14 cellular contexts compared by ENCODE assay signal in the genomic region with DNA sequence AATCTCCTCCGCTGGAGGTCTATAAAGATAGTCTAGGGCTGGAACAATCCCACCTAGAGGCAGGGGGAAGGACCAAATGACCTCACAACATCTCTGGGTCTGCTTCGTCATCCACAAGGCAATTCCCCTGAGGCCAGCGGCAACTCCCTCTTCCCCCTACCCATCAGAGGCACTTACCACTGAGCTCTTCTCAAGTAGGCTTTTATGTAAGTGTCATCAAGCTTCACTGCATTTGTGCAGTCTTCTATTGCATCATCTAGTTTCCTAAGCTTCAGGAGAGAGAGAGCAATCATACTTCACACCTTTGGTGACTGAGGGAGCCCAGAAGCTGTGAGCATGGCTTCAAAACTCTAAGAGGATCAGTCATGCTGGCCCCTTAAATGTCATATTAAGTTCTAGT. TPM values are rescaled to one million over a fixed set of nuclear protein-coding genes. Genes with fewer than 3 reads are reported as not detected.
DNase-seq lines count a peak whose midpoint lies in the region; ATAC-seq, FAIRE-seq and TF ChIP-seq lines count a peak whose summit lies in the region.
"Had no signal": no experiment of that assay in that cellular context is flagged by ENCODE, and none has a peak within 500 bp of the region (broad histone marks: within the 10 kb centered on the region; RNA-seq: fewer than 3 reads in every experiment).

No MANE protein-coding gene starts in this region.

- H3K4me3 Mint-ChIP-seq in activated naive CD4-positive, alpha-beta T cell treated with anti-CD3 and anti-CD28 coated beads, Interleukin-2, amount 10 ng/mL, durations not matched to agents 7 days and 5 days: no peak overlapping the region
- H3K4me3 Mint-ChIP-seq in endothelial cell (ENCODE audit: unreplicated experiment) (peak overlapping the region; percentile 42), H9 (no peak overlapping the region)
- H3K4me3 Mint-ChIP-seq in stimulated activated naive CD8-positive, alpha-beta T cell treated with anti-CD3 and anti-CD28 coated beads, Interleukin-15, amount 100 ng/mL, for 72 hours: no peak overlapping the region
- H3K4me3 Mint-ChIP-seq: immature natural killer cell had no signal

- no peaks in the 10 kb centered on the region for H3K4me1 Mint-ChIP-seq in activated naive CD4-positive, alpha-beta T cell treated with anti-CD3 and anti-CD28 coated beads, Interleukin-2, amount 10 ng/mL, durations not matched to agents 7 days and 5 days
- H3K4me1 Mint-ChIP-seq in endothelial cell (ENCODE audit: unreplicated experiment) (peaks cover 7% of the 10 kb centered on the region), H9 (no peaks in the 10 kb centered on the region)
- peaks cover 16% of the 10 kb centered on the region for H3K4me1 Mint-ChIP-seq in stimulated activated naive CD8-positive, alpha-beta T cell treated with anti-CD3 and anti-CD28 coated beads, Interleukin-15, amount 100 ng/mL, for 72 hours
- H3K4me1 Mint-ChIP-seq: immature natural killer cell had no signal

- no peak overlapping the region for H2BK120ac ChIP-seq in H9 (ENCODE audit: low read depth, low read length, poor library complexity, severe bottlenecking)

- H3K9me3 Mint-ChIP-seq in activated naive CD4-positive, alpha-beta T cell treated with anti-CD3 and anti-CD28 coated beads, Interleukin-2, amount 50 U/mL, for 72 hours: no peaks in the 10 kb centered on the region
- H3K9me3 Mint-ChIP-seq in activated naive CD4-positive, alpha-beta T cell treated with anti-CD3 and anti-CD28 coated beads, Interleukin-2, amount 10 ng/mL, durations not matched to agents 7 days and 5 days: no peaks in the 10 kb centered on the region
- H3K9me3 Mint-ChIP-seq in endothelial cell (ENCODE audit: unreplicated experiment) (no peaks in the 10 kb centered on the region), H9 (no peaks in the 10 kb centered on the region)
- no peaks in the 10 kb centered on the region for H3K9me3 Mint-ChIP-seq in stimulated activated naive CD8-positive, alpha-beta T cell treated with anti-CD3 and anti-CD28 coated beads, Interleukin-15, amount 100 ng/mL, for 72 hours
- H3K9me3 Mint-ChIP-seq: immature natural killer cell had no signal

- H2BK5ac ChIP-seq in H9 (ENCODE audit: insufficient read length, low read length): no peak overlapping the region

- H3T11ph ChIP-seq in H9 (ENCODE audit: low read length): no peak overlapping the region

- H2AFZ ChIP-seq in H9 (ENCODE audit: low read length): no peak overlapping the region

- H3K56ac ChIP-seq in H9 (ENCODE audit: insufficient read length, low read depth, low read length): no peak overlapping the region

- H3K27ac ChIP-seq in adrenal gland (no peak overlapping the region), H9 (ENCODE audit: insufficient read length, low read depth, low read length) (no peak overlapping the region)
- H3K27ac ChIP-seq: sigmoid colon, stomach had no signal

- no peak overlapping the region for H2AK5ac ChIP-seq in H9 (ENCODE audit: insufficient read length, low read length)

- no peak overlapping the region for H4K91ac ChIP-seq in H9 (ENCODE audit: insufficient read length, low read depth, low read length)

- H3K27me3 ChIP-seq in adrenal gland: no peaks in the 10 kb centered on the region
- no peaks in the 10 kb centered on the region for H3K27me3 ChIP-seq in H9 (ENCODE audit: insufficient read depth, low read length)
- H3K27me3 ChIP-seq: sigmoid colon, stomach had no signal

- ATAC-seq in activated naive CD4-positive, alpha-beta T cell treated with anti-CD3 and anti-CD28 coated beads, Interleukin-2, amount 50 U/mL, for 72 hours: peak; percentile 92 to 94
- ATAC-seq in stimulated activated naive CD8-positive, alpha-beta T cell treated with anti-CD3 and anti-CD28 coated beads, Interleukin-15, amount 100 ng/mL, for 72 hours: peak; percentile 98

- H3K23me2 ChIP-seq in H9 (ENCODE audit: insufficient read length, low read depth, low read length, poor library complexity, severe bottlenecking): no peaks in the 10 kb centered on the region

- H2BK12ac ChIP-seq in H9 (ENCODE audit: insufficient read length, low read depth, low read length): no peak overlapping the region

- no peak overlapping the region for H3K18ac ChIP-seq in H9 (ENCODE audit: insufficient read length, low read depth, low read length)

- no peak for FAIRE-seq in H54 (lab: Jason Lieb, UNC)
- FAIRE-seq: TTC549 had no signal

- intact Hi-C loops in adrenal gland (cut with DNase I): no loop called here

- H2BK20ac ChIP-seq in H9 (ENCODE audit: low read depth, low read length, poor library complexity, severe bottlenecking): no peak overlapping the region

- no peak overlapping the region for H3K4ac ChIP-seq in H9 (ENCODE audit: low read depth, low read length)

- H4K8ac ChIP-seq in H9 (replicated peaks; ENCODE audit: insufficient read length, low read depth, low read length): no peak overlapping the region

- CTCF ChIA-PET in activated naive CD4-positive, alpha-beta T cell treated with anti-CD3 and anti-CD28 coated beads, Interleukin-2, amount 10 ng/mL, durations not matched to agents 7 days and 5 days (lab: Charles Lee): no interaction called here

- H3K9me3 ChIP-seq in adrenal gland (replicated peaks in 1 of 3) (no peaks in the 10 kb centered on the region), H9 (ENCODE audit: control insufficient read depth, low read depth, low read length) (no peaks in the 10 kb centered on the region)
- H3K9me3 ChIP-seq: sigmoid colon, stomach had no signal

- no peak overlapping the region for H3K23ac ChIP-seq in H9 (ENCODE audit: insufficient read length, low read depth, low read length)

- H3K4me3 ChIP-seq in adrenal gland: no peak overlapping the region
- H3K4me3 ChIP-seq: sigmoid colon, stomach had no signal

- no peaks in the 10 kb centered on the region for H3K79me1 ChIP-seq in H9 (ENCODE audit: insufficient read depth, low read depth, low read length, poor library complexity, severe bottlenecking)

- TF ChIP-seq CTCF in endothelial cell (IDR thresholded peaks at IDR 0.05; ENCODE audit: unreplicated experiment) (no peak), adrenal gland (IDR thresholded peaks at IDR 0.05) (no peak), H9 (conservative IDR thresholded peaks at IDR 0.05) (no peak)

- H3K4me2 ChIP-seq in H9 (ENCODE audit: insufficient read depth, insufficient read length, low read length): no peak overlapping the region

- H2BK15ac ChIP-seq in H9 (ENCODE audit: low read depth, low read length): no peak overlapping the region

- H3K27me3 Mint-ChIP-seq in activated naive CD4-positive, alpha-beta T cell treated with anti-CD3 and anti-CD28 coated beads, Interleukin-2, amount 10 ng/mL, durations not matched to agents 7 days and 5 days: no peaks in the 10 kb centered on the region
- H3K27me3 Mint-ChIP-seq in endothelial cell (ENCODE audit: unreplicated experiment) (no peaks in the 10 kb centered on the region), H9 (ENCODE audit: low read depth) (no peaks in the 10 kb centered on the region)
- H3K27me3 Mint-ChIP-seq in stimulated activated naive CD8-positive, alpha-beta T cell treated with anti-CD3 and anti-CD28 coated beads, Interleukin-15, amount 100 ng/mL, for 72 hours: no peaks in the 10 kb centered on the region

- no peak overlapping the region for H4K5ac ChIP-seq in H9 (ENCODE audit: insufficient read length, low read depth, low read length)

- H3K36me3 ChIP-seq in adrenal gland (replicated peaks in 1 of 2): peaks cover 0 to 92% of the 10 kb centered on the region in 2 donors

- H3K14ac ChIP-seq in H9 (ENCODE audit: insufficient read depth, low read length): no peak overlapping the region

- H3K9ac ChIP-seq in H9 (ENCODE audit: extremely low read depth, insufficient read length, low read length): no peak overlapping the region

- no peaks in the 10 kb centered on the region for H4K20me1 ChIP-seq in H9 (ENCODE audit: control insufficient read depth, insufficient read depth, insufficient read length)

- 76 to 93% (median 83%) methylated on average over 3 of the region's 3 CpGs for WGBS in adrenal gland, 4 donors
- WGBS in H9 (ENCODE audit: extremely low coverage, insufficient read length, low lambda C conversion rate): no CpG with 5 or more reads among the region's 3 CpGs

- peak overlapping the region; percentile 34 to 65 for H3K27ac Mint-ChIP-seq in activated naive CD4-positive, alpha-beta T cell treated with anti-CD3 and anti-CD28 coated beads, Interleukin-2, amount 50 U/mL, for 72 hours
- no peak overlapping the region for H3K27ac Mint-ChIP-seq in activated naive CD4-positive, alpha-beta T cell treated with anti-CD3 and anti-CD28 coated beads, Interleukin-2, amount 10 ng/mL, durations not matched to agents 7 days and 5 days
- H3K27ac Mint-ChIP-seq in endothelial cell (ENCODE audit: unreplicated experiment) (peak overlapping the region; percentile 32), H9 (peak overlapping the region in 1 of 3 experiments; percentile 24; a peak in 2 of 7 replicates)
- H3K27ac Mint-ChIP-seq in stimulated activated naive CD8-positive, alpha-beta T cell treated with anti-CD3 and anti-CD28 coated beads, Interleukin-15, amount 100 ng/mL, for 72 hours: peak overlapping the region; percentile 74 to 86

- H3K79me2 ChIP-seq in H9 (ENCODE audit: insufficient read depth, low read length): no peaks in the 10 kb centered on the region

- H3K4me1 ChIP-seq in adrenal gland (replicated peaks in 1 of 2) (no peaks in the 10 kb centered on the region), H9 (ENCODE audit: insufficient read depth, low read length) (no peaks in the 10 kb centered on the region)

- no peak for DNase-seq in activated naive CD4-positive, alpha-beta T cell treated with anti-CD3 and anti-CD28 coated beads, Interleukin-2, amount 50 U/mL, for 72 hours (ENCODE audit: low spot score in 2 of 2)
- DNase-seq in activated naive CD4-positive, alpha-beta T cell treated with anti-CD3 and anti-CD28 coated beads, Interleukin-2, amount 10 ng/mL, durations not matched to agents 7 days and 5 days: no peak
- DNase-seq in NCI-H524 treated with DMSO at 0.1 percent for 48 hours (lab: John Stamatoyannopoulos, UW) (peak; percentile 53), endothelial cell (ENCODE audit: low spot score) (no peak), H54 (ENCODE audit: insufficient read length, low spot score) (no peak), adrenal gland (no peak), H9 (no peak)
- peak in 1 of 2 donors; percentile 41 for DNase-seq in stimulated activated naive CD8-positive, alpha-beta T cell treated with anti-CD3 and anti-CD28 coated beads, Interleukin-15, amount 100 ng/mL, for 72 hours
- DNase-seq: amygdala, immature natural killer cell, NCI-H2171, sigmoid colon, stomach had no signal

- TF ChIP-seq POLR2A in H54 (IDR thresholded peaks at IDR 0.05; ENCODE audit: low read depth, low read length) (no peak), adrenal gland (IDR thresholded peaks at IDR 0.05) (no peak)

- H3K36me3 Mint-ChIP-seq in activated naive CD4-positive, alpha-beta T cell treated with anti-CD3 and anti-CD28 coated beads, Interleukin-2, amount 50 U/mL, for 72 hours: peaks cover 0 to 28% of the 10 kb centered on the region in 2 donors
- H3K36me3 Mint-ChIP-seq in activated naive CD4-positive, alpha-beta T cell treated with anti-CD3 and anti-CD28 coated beads, Interleukin-2, amount 10 ng/mL, durations not matched to agents 7 days and 5 days: peaks cover 44% of the 10 kb centered on the region
- H3K36me3 Mint-ChIP-seq in endothelial cell (ENCODE audit: low read depth, unreplicated experiment) (peaks cover 37% of the 10 kb centered on the region), H9 (ENCODE audit: insufficient read depth in 1 of 3, low read depth in 3 of 3) (peaks cover 54 to 98% (median 94%) of the 10 kb centered on the region in 3 experiments; a peak in 6 of 7 replicates)

RNA-seq across cellular contexts. Expression of a gene that starts 21.0 kb away (rescaled TPM):
- total RNA-seq in activated naive CD4-positive, alpha-beta T cell treated with anti-CD3 and anti-CD28 coated beads, Interleukin-2, amount 50 U/mL, for 72 hours: 10 to 100 TPM; 63.1 to 85.3 TPM
- 82.1 TPM for total RNA-seq in endothelial cell (ENCODE audit: unreplicated experiment)
- 10 to 100 TPM; 60.6 to 78.5 (median 72.0) TPM for total RNA-seq in adrenal gland
- 10 to 100 TPM; 27.9 to 44.6 (median 34.2) TPM for polyA plus RNA-seq in adrenal gland
- total RNA-seq in H9 (2021): 78.5 and 79.7 TPM in 2 replicates

RNA-seq across cellular contexts. Expression of a gene that starts 29.6 kb away (rescaled TPM):
- 100 to 1,000 TPM; 109 to 122 TPM for total RNA-seq in activated naive CD4-positive, alpha-beta T cell treated with anti-CD3 and anti-CD28 coated beads, Interleukin-2, amount 50 U/mL, for 72 hours
- total RNA-seq in endothelial cell (ENCODE audit: unreplicated experiment): 92.8 TPM
- 10 to 100 TPM; 44.4 to 94.5 (median 65.7) TPM for total RNA-seq in adrenal gland
- 100 to 1,000 TPM; 102 to 148 (median 134) TPM for polyA plus RNA-seq in adrenal gland
- total RNA-seq in H9 (2021): 135 and 141 TPM in 2 replicates

RNA-seq across cellular contexts. Expression of a gene that starts 32.2 kb away (rescaled TPM):
- total RNA-seq in activated naive CD4-positive, alpha-beta T cell treated with anti-CD3 and anti-CD28 coated beads, Interleukin-2, amount 50 U/mL, for 72 hours: 10 to 100 TPM; 16.7 to 17.5 TPM
- total RNA-seq in endothelial cell (ENCODE audit: unreplicated experiment) (67.4 TPM), adrenal gland (10 to 100 TPM; 22.9 to 38.8 (median 25.9) TPM), H9 (2021) (36.6 and 37.1 TPM in 2 replicates)
- 10 to 100 TPM; 23.1 to 31.9 (median 31.4) TPM for polyA plus RNA-seq in adrenal gland

RNA-seq across cellular contexts. Expression of a gene that starts 57.2 kb away (rescaled TPM):
- 1 to 10 TPM; 1.2 to 2.0 TPM for total RNA-seq in activated naive CD4-positive, alpha-beta T cell treated with anti-CD3 and anti-CD28 coated beads, Interleukin-2, amount 50 U/mL, for 72 hours
- total RNA-seq in endothelial cell (ENCODE audit: unreplicated experiment) (2.2 TPM), adrenal gland (under 1 TPM in 7 of 8 donors, not detected in 1; 0.39 to 0.68 (median 0.42) TPM), H9 (2021) (1.3 and 2.1 TPM in 2 replicates)
- polyA plus RNA-seq in adrenal gland: 1 to 10 TPM; 1.2 to 3.5 (median 1.3) TPM
